10 cellular contexts compared by ENCODE assay signal in genomic region chr15:99250001-99250400, GRCh38. TPM values are rescaled to one million over a fixed set of nuclear protein-coding genes. Genes with fewer than 3 reads are reported as not detected.
DNase-seq lines count a peak whose midpoint lies in the region; ATAC-seq, FAIRE-seq and TF ChIP-seq lines count a peak whose summit lies in the region.
"Had no signal": no experiment of that assay in that cellular context is flagged by ENCODE, and none has a peak within 500 bp of the region (broad histone marks: within the 10 kb centered on the region; RNA-seq: fewer than 3 reads in every experiment).

No MANE protein-coding gene starts in this region.

- H3K4me3 Mint-ChIP-seq in activated CD4-positive, alpha-beta memory T cell treated with anti-CD3 and anti-CD28 coated beads, Interleukin-2, amount 10 ng/mL, durations not matched to agents 7 days and 5 days: peak overlapping the region; percentile 12
- no peak overlapping the region for H3K4me3 Mint-ChIP-seq in activated CD4-positive, alpha-beta memory T cell treated with anti-CD3 and anti-CD28 coated beads for 36 hours
- no peak overlapping the region for H3K4me3 Mint-ChIP-seq in astrocyte (ENCODE audit: unreplicated experiment)
- no peak overlapping the region for H3K4me3 Mint-ChIP-seq in HFFc6

- peak overlapping the region; percentile 90 for H3K4me2 ChIP-seq in astrocyte (ENCODE audit: low read length)

- H3K27ac ChIP-seq in astrocyte (ENCODE audit: low read depth, low read length): peak overlapping the region; percentile 90
- peak overlapping the region; percentile 95 for H3K27ac ChIP-seq in suprapubic skin

- H3K27me3 ChIP-seq in astrocyte (ENCODE audit: insufficient read depth, low read length): no peaks in the 10 kb centered on the region
- no peaks in the 10 kb centered on the region for H3K27me3 ChIP-seq in suprapubic skin

- peaks cover 10% of the 10 kb centered on the region for H3K36me3 Mint-ChIP-seq in activated CD4-positive, alpha-beta memory T cell treated with anti-CD3 and anti-CD28 coated beads, Interleukin-2, amount 10 ng/mL, durations not matched to agents 7 days and 5 days (ENCODE audit: low read depth)
- H3K36me3 Mint-ChIP-seq in activated CD4-positive, alpha-beta memory T cell treated with anti-CD3 and anti-CD28 coated beads for 36 hours: peaks cover 2% of the 10 kb centered on the region
- H3K36me3 Mint-ChIP-seq in astrocyte (ENCODE audit: low read depth, unreplicated experiment) (no peaks in the 10 kb centered on the region), HFFc6 (ENCODE audit: low read depth) (no peaks in the 10 kb centered on the region)

- H3K4me3 ChIP-seq in astrocyte (ENCODE audit: insufficient read depth, low read depth, low read length) (peak overlapping the region; percentile 99), suprapubic skin (peak overlapping the region; percentile 79)

- TF ChIP-seq POLR2A in suprapubic skin (IDR thresholded peaks at IDR 0.05): no peak

- H3K27ac Mint-ChIP-seq in activated CD4-positive, alpha-beta memory T cell treated with anti-CD3 and anti-CD28 coated beads, Interleukin-2, amount 10 ng/mL, durations not matched to agents 7 days and 5 days: no peak overlapping the region
- no peak overlapping the region for H3K27ac Mint-ChIP-seq in activated CD4-positive, alpha-beta memory T cell treated with anti-CD3 and anti-CD28 coated beads for 36 hours
- H3K27ac Mint-ChIP-seq in astrocyte (ENCODE audit: unreplicated experiment): no peak overlapping the region
- no peak overlapping the region for H3K27ac Mint-ChIP-seq in HFFc6

- TF ChIP-seq CTCF in astrocyte (IDR thresholded peaks at IDR 0.05; ENCODE audit: insufficient read depth, low read depth, low read length) (no peak), suprapubic skin (IDR thresholded peaks at IDR 0.05) (no peak), HFFc6 (IDR thresholded peaks at IDR 0.05) (no peak)

- DNase-seq in activated CD4-positive, alpha-beta memory T cell treated with anti-CD3 and anti-CD28 coated beads, Interleukin-2, amount 10 ng/mL, durations not matched to agents 7 days and 5 days: no peak
- no peak for DNase-seq in activated CD4-positive, alpha-beta memory T cell treated with anti-CD3 and anti-CD28 coated beads for 36 hours
- no peak for DNase-seq in astrocyte (ENCODE audit: low read depth)
- no peak for DNase-seq in suprapubic skin (ENCODE audit: low spot score in 2 of 2)
- no peak for DNase-seq in HFFc6
- DNase-seq: immature natural killer cell, NCI-H1092 treated with DMSO at 0.1 percent for 48 hours had no signal

- peaks cover 28% of the 10 kb centered on the region for H3K4me1 Mint-ChIP-seq in activated CD4-positive, alpha-beta memory T cell treated with anti-CD3 and anti-CD28 coated beads, Interleukin-2, amount 10 ng/mL, durations not matched to agents 7 days and 5 days
- peaks cover 28% of the 10 kb centered on the region for H3K4me1 Mint-ChIP-seq in activated CD4-positive, alpha-beta memory T cell treated with anti-CD3 and anti-CD28 coated beads for 36 hours (ENCODE audit: low read depth)
- H3K4me1 Mint-ChIP-seq in astrocyte (ENCODE audit: low read depth, unreplicated experiment) (peaks cover 24% of the 10 kb centered on the region), HFFc6 (ENCODE audit: low read depth) (peaks cover 45% of the 10 kb centered on the region)

- H3K36me3 ChIP-seq in astrocyte (ENCODE audit: insufficient read depth, low read length) (no peaks in the 10 kb centered on the region), suprapubic skin (no peaks in the 10 kb centered on the region)

- FAIRE-seq in astrocyte (lab: Jason Lieb, UNC) (no peak), islet of Langerhans (lab: Jason Lieb, UNC) (peak; percentile 91)

- no peaks in the 10 kb centered on the region for H3K9me3 Mint-ChIP-seq in activated CD4-positive, alpha-beta memory T cell treated with anti-CD3 and anti-CD28 coated beads, Interleukin-2, amount 10 ng/mL, durations not matched to agents 7 days and 5 days
- no peaks in the 10 kb centered on the region for H3K9me3 Mint-ChIP-seq in activated CD4-positive, alpha-beta memory T cell treated with anti-CD3 and anti-CD28 coated beads for 36 hours
- no peaks in the 10 kb centered on the region for H3K9me3 Mint-ChIP-seq in astrocyte (ENCODE audit: unreplicated experiment)
- H3K9me3 Mint-ChIP-seq in HFFc6: no peaks in the 10 kb centered on the region

- H3K9ac ChIP-seq in astrocyte (ENCODE audit: low read length): peak overlapping the region; percentile 98

- no peaks in the 10 kb centered on the region for H4K20me1 ChIP-seq in astrocyte (ENCODE audit: insufficient read depth, low read length)

- H3K9me3 ChIP-seq in astrocyte (ENCODE audit: insufficient read depth, low read depth, low read length) (no peaks in the 10 kb centered on the region), suprapubic skin (no peaks in the 10 kb centered on the region)

- POLR2A ChIA-PET in activated CD4-positive, alpha-beta memory T cell treated with anti-CD3 and anti-CD28 coated beads, Interleukin-2, amount 10 ng/mL, durations not matched to agents 7 days and 5 days (lab: Charles Lee): interaction anchor here (1.7 kb wide), 1 partner anchor 22 kb away, joined by 5 read pairs; no protein-coding TSS in a partner anchor
- POLR2A ChIA-PET in activated CD4-positive, alpha-beta memory T cell treated with anti-CD3 and anti-CD28 coated beads for 36 hours (lab: Charles Lee): no interaction called here

- intact Hi-C loops in activated CD4-positive, alpha-beta memory T cell treated with anti-CD3 and anti-CD28 coated beads for 36 hours (cut with micrococcal nuclease): loop anchor here (2.0 to 5.0 kb wide), 4 partner anchors 143 to 1347 kb away; partner anchors contain the start of gene SYNM

- peaks cover 28% of the 10 kb centered on the region for H3K4me1 ChIP-seq in astrocyte (ENCODE audit: insufficient read depth, low read length)
- peaks cover 41% of the 10 kb centered on the region for H3K4me1 ChIP-seq in suprapubic skin

- ATAC-seq in GM21526 (IDR thresholded peaks at IDR 0.05; ENCODE audit: low FRiP score, unreplicated experiment) (no peak), HG02885 (IDR thresholded peaks at IDR 0.05; ENCODE audit: poor library complexity, unreplicated experiment) (no peak)

- peaks cover 28% of the 10 kb centered on the region for H3K79me2 ChIP-seq in astrocyte (ENCODE audit: insufficient read depth, low read length)

- 18% methylated on average over 4 of the region's 4 CpGs for WGBS in suprapubic skin

- no peak for TF ChIP-seq EP300 in suprapubic skin (IDR thresholded peaks at IDR 0.05)

- no peak overlapping the region for H2AFZ ChIP-seq in astrocyte (ENCODE audit: low read depth, low read length)

- CTCF ChIA-PET in activated CD4-positive, alpha-beta memory T cell treated with anti-CD3 and anti-CD28 coated beads, Interleukin-2, amount 10 ng/mL, durations not matched to agents 7 days and 5 days (lab: Charles Lee): no interaction called here
- CTCF ChIA-PET in activated CD4-positive, alpha-beta memory T cell treated with anti-CD3 and anti-CD28 coated beads for 36 hours (lab: Charles Lee): no interaction called here

- no peaks in the 10 kb centered on the region for H3K27me3 Mint-ChIP-seq in activated CD4-positive, alpha-beta memory T cell treated with anti-CD3 and anti-CD28 coated beads, Interleukin-2, amount 10 ng/mL, durations not matched to agents 7 days and 5 days
- no peaks in the 10 kb centered on the region for H3K27me3 Mint-ChIP-seq in activated CD4-positive, alpha-beta memory T cell treated with anti-CD3 and anti-CD28 coated beads for 36 hours
- H3K27me3 Mint-ChIP-seq in astrocyte (ENCODE audit: low read depth, unreplicated experiment) (no peaks in the 10 kb centered on the region), HFFc6 (ENCODE audit: insufficient read depth) (no peaks in the 10 kb centered on the region)

RNA-seq across cellular contexts. Expression of gene TTC23, which starts 0.6 kb away (rescaled TPM):
- 1 to 10 TPM; 1.6 to 2.1 TPM for total RNA-seq in activated CD4-positive, alpha-beta memory T cell treated with anti-CD3 and anti-CD28 coated beads, Interleukin-2, amount 10 ng/mL, durations not matched to agents 7 days and 5 days
- 1 to 10 TPM; 2.8 to 4.1 TPM for total RNA-seq in activated CD4-positive, alpha-beta memory T cell treated with anti-CD3 and anti-CD28 coated beads for 36 hours
- total RNA-seq in astrocyte (20.2 and 22.1 TPM in 2 replicates), suprapubic skin (10 to 100 TPM; 14.4 to 34.6 (median 17.6) TPM)
- 10 to 100 TPM; 11.9 to 17.4 (median 15.0) TPM for total RNA-seq in HFFc6 (2021; fragmentation: NEBNext Ultra II Directional; extraction: Animal tissue kit (Norgen Biotek cat#: 25700))

RNA-seq across cellular contexts. Expression of gene LRRC28, which starts 1.3 kb away (rescaled TPM):
- total RNA-seq in activated CD4-positive, alpha-beta memory T cell treated with anti-CD3 and anti-CD28 coated beads, Interleukin-2, amount 10 ng/mL, durations not matched to agents 7 days and 5 days: 10 to 100 TPM; 19.5 to 19.6 TPM
- total RNA-seq in activated CD4-positive, alpha-beta memory T cell treated with anti-CD3 and anti-CD28 coated beads for 36 hours: 10 to 100 TPM; 21.5 to 22.6 TPM
- 28.1 and 30.7 TPM in 2 replicates for total RNA-seq in astrocyte
- 10 to 100 TPM; 26.4 to 80.5 (median 36.5) TPM for total RNA-seq in suprapubic skin
- 10 to 100 TPM; 11.1 to 18.4 (median 15.1) TPM for total RNA-seq in HFFc6 (2021; fragmentation: NEBNext Ultra II Directional; extraction: Animal tissue kit (Norgen Biotek cat#: 25700))
